ENCODE assay signal across 16 cellular contexts in the genomic region with DNA sequence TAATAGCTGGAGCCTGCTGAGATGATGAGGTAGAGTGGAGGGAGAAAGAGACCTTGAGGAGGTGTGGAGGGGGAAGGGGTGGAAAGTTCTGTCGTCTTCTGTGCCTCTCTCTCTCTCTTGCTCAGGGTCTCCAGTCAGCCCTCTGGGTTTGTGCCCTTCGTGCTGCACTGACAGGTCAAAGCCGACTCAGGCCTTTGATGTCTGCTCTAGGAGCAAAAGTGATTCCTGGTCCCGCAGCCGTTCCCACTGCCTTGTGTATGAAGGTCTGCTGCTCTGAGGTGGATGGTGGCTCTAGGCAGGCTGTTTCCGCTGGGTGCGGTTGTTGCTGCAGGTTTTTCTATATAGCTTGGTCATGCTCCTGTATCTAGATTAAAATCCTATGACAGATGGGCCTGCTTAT.
DNase-seq lines count a peak whose midpoint lies in the region; ATAC-seq and TF ChIP-seq lines count a peak whose summit lies in the region.
"Had no signal": no experiment of that assay in that cellular context is flagged by ENCODE, and none has a peak within 500 bp of the region (broad histone marks: within the 10 kb centered on the region; RNA-seq: fewer than 3 reads in every experiment).

No MANE protein-coding gene starts in this region.

- H3K36me3 Mint-ChIP-seq in glutamatergic neuron (ENCODE audit: unreplicated experiment) (no peaks in the 10 kb centered on the region), nephron progenitor cell (ENCODE audit: low read depth) (peaks cover 19% of the 10 kb centered on the region)
- H3K36me3 Mint-ChIP-seq: CD14-positive monocyte had no signal

- no peaks in the 10 kb centered on the region for H3K27me3 Mint-ChIP-seq in glutamatergic neuron (ENCODE audit: unreplicated experiment)
- peaks cover 4% of the 10 kb centered on the region for H3K27me3 Mint-ChIP-seq in nephron progenitor cell (ENCODE audit: low read depth, poor library complexity)

- H3K4me1 Mint-ChIP-seq in glutamatergic neuron (ENCODE audit: low read depth, unreplicated experiment) (peaks cover 41% of the 10 kb centered on the region), nephron progenitor cell (peaks cover 43% of the 10 kb centered on the region)

- H3K9me3 Mint-ChIP-seq in glutamatergic neuron (ENCODE audit: unreplicated experiment): peaks cover 4% of the 10 kb centered on the region
- peaks cover 13% of the 10 kb centered on the region for H3K9me3 Mint-ChIP-seq in nephron progenitor cell

- DNase-seq in NCI-H82 (lab: John Stamatoyannopoulos, UW) (peak; percentile 18), NCI-H82 treated with DMSO at 0.1 percent for 48 hours (lab: John Stamatoyannopoulos, UW; ENCODE audit: unreplicated experiment) (no peak), NCI-H524 treated with DMSO at 0.1 percent for 48 hours (lab: John Stamatoyannopoulos, UW) (peak; percentile 28), glutamatergic neuron (no peak), nephron progenitor cell (no peak), RKO (ENCODE audit: low spot score) (no peak), NCI-H187 (lab: John Stamatoyannopoulos, UW) (no peak)
- DNase-seq: AML-193, COR-L47, DMS 273 treated with DMSO at 0.1 percent for 48 hours, DND-41, NCI-H1417 treated with DMSO at 0.1 percent for 48 hours, NCI-H446 treated with DMSO at 0.1 percent for 48 hours, SIG-M5 had no signal

- no peak overlapping the region for H3K4me3 Mint-ChIP-seq in glutamatergic neuron (ENCODE audit: unreplicated experiment)
- no peak overlapping the region for H3K4me3 Mint-ChIP-seq in nephron progenitor cell
- H3K4me3 Mint-ChIP-seq: CD14-positive monocyte had no signal

- H3K27ac Mint-ChIP-seq in glutamatergic neuron (ENCODE audit: unreplicated experiment) (peak overlapping the region; percentile 10), nephron progenitor cell (peak overlapping the region; percentile 78)
- H3K27ac Mint-ChIP-seq: CD14-positive monocyte had no signal

- no peak for ATAC-seq in HG03521 (IDR thresholded peaks at IDR 0.05; ENCODE audit: unreplicated experiment)

- TF ChIP-seq CTCF in glutamatergic neuron (IDR thresholded peaks at IDR 0.05; ENCODE audit: partially characterized antibody, unreplicated experiment): no peak
- TF ChIP-seq CTCF in nephron progenitor cell (IDR thresholded peaks at IDR 0.05): no peak

Comparison
In these comparisons a context has a peak if more than half of its experiments do, and no peak if none do; other contexts are left out.
1. DNase-seq: peak in NCI-H82 (single experiment) and NCI-H524 treated with DMSO at 0.1 percent for 48 hours (single experiment); none in NCI-H82 treated with DMSO at 0.1 percent for 48 hours (single experiment), glutamatergic neuron (single experiment), nephron progenitor cell (single experiment), RKO (single experiment) and NCI-H187 (0 of 2).